Comparison of ENCODE assay signal across 12 cellular contexts in genomic region chr6:42276008-42276890, GRCh38. TPM values are rescaled to one million over a fixed set of nuclear protein-coding genes. Genes with fewer than 3 reads are reported as not detected.
DNase-seq lines count a peak whose midpoint lies in the region; ATAC-seq and TF ChIP-seq lines count a peak whose summit lies in the region.
"Had no signal": no experiment of that assay in that cellular context is flagged by ENCODE, and none has a peak within 500 bp of the region (broad histone marks: within the 10 kb centered on the region; RNA-seq: fewer than 3 reads in every experiment).

No MANE protein-coding gene starts in this region.

- peak overlapping the region; percentile 79 for H3K27ac Mint-ChIP-seq in osteocyte (ENCODE audit: unreplicated experiment)

- H3K4me2 ChIP-seq in BLaER1 = peak overlapping the region; percentile 42

- H3K4me3 ChIP-seq in BLaER1 (no peak overlapping the region), fibroblast of the aortic adventitia (ENCODE audit: low read depth, low read length) (no peak overlapping the region)

- peak overlapping the region; percentile 31 for H3K4me3 Mint-ChIP-seq in osteocyte (ENCODE audit: unreplicated experiment)

- no peaks in the 10 kb centered on the region for H3K36me3 Mint-ChIP-seq in osteocyte (ENCODE audit: unreplicated experiment)

- no peak for TF ChIP-seq CTCF in RWPE1 (conservative IDR thresholded peaks at IDR 0.05; ENCODE audit: low read depth)
- no peak for TF ChIP-seq CTCF in fibroblast of the aortic adventitia (IDR thresholded peaks at IDR 0.05; ENCODE audit: insufficient read depth, low read length)
- no peak for TF ChIP-seq CTCF in osteocyte (IDR thresholded peaks at IDR 0.05)

- H3K27me3 ChIP-seq in BLaER1 = no peaks in the 10 kb centered on the region

- peaks cover 44% of the 10 kb centered on the region for H3K4me1 Mint-ChIP-seq in osteocyte (ENCODE audit: unreplicated experiment)

- POLR2A ChIA-PET in RWPE1 (lab: Yijun Ruan, JAX; ENCODE audit: low non-redundant PET) = no interaction called here

- peaks cover 56% of the 10 kb centered on the region for H3K4me1 ChIP-seq in BLaER1

- DNase-seq in RWPE1 (ENCODE audit: low spot score) = no peak
- peak; percentile 83 for DNase-seq in fibroblast of the aortic adventitia (ENCODE audit: low read depth)
- no peak for DNase-seq in osteocyte (ENCODE audit: extremely low spot score, unreplicated experiment)
- no peak for DNase-seq in DMS153 treated with DMSO at 0.1 percent for 48 hours (lab: John Stamatoyannopoulos, UW; ENCODE audit: unreplicated experiment)
- DNase-seq in GM19238 (ENCODE audit: insufficient read length, low spot score) = no peak
- no peak for DNase-seq in islet precursor cell
- DNase-seq: cerebellar nuclear complex; NCI-H524; stimulated activated CD4-positive, alpha-beta T cell treated with anti-CD3 and anti-CD28 coated beads, Interleukin-1b, Interleukin-23, amount 100 ng/mL, for 48 hours had no signal

- peaks cover 75% of the 10 kb centered on the region for H4K20me1 ChIP-seq in BLaER1

- H3K9me3 Mint-ChIP-seq in osteocyte (ENCODE audit: unreplicated experiment) = no peaks in the 10 kb centered on the region

- no peaks in the 10 kb centered on the region for H3K27me3 Mint-ChIP-seq in osteocyte (ENCODE audit: unreplicated experiment)

- 0 out of 2 replicates have a peak overlapping the region, but pooled peaks have one; percentile 32 for H3K9ac ChIP-seq in BLaER1

- H3K36me3 ChIP-seq in BLaER1 = peaks cover 76% of the 10 kb centered on the region

- CTCF ChIA-PET in RWPE1 (lab: Yijun Ruan, JAX) = interaction anchor here (0.6 to 1.5 kb wide), 3 partner anchors 16 to 46 kb away, joined by 3 to 5 read pairs (median 3); no protein-coding TSS in a partner anchor

- H3K27ac ChIP-seq in BLaER1 = no peak overlapping the region; the same call in 1 of the 2 replicates
- peak overlapping the region; percentile 35 for H3K27ac ChIP-seq in RWPE1

- H3K9me3 ChIP-seq in BLaER1 = no peaks in the 10 kb centered on the region

- ATAC-seq in HG03439 (IDR thresholded peaks at IDR 0.05; ENCODE audit: unreplicated experiment) = no peak
- ATAC-seq: SK-N-SH treated with all-trans-retinoic acid at 6 μM for 48 hours had no signal

RNA-seq across cellular contexts. Expression of gene MRPS10, which starts 58.6 kb away (rescaled TPM):
- total RNA-seq in fibroblast of the aortic adventitia (ENCODE audit: low replicate concordance) = 15.7 and 63.4 TPM in 2 replicates
- total RNA-seq in osteocyte = 30.6 and 33.1 TPM in 2 replicates
